29 cellular contexts compared by ENCODE assay signal in the genomic region with DNA sequence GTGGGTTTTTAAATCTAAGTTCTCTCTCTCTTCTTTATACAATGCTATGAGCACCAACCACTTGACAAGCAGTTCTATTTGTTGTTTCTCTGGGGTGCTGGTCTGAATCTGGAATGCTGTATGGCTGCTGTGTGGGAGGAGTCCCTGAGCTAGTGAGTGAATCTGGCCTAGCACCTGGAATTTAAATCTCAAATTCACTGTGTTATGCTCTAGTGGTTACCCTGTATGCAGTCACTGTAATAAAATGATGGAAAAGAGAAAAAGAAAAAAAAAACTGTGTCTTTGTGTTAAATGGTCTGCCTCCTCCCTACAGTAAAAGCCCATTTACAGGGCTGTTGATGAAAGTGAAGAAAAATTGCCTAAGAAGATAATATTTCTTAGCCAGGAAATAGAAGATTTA.
"Had no signal": no experiment of that assay in that cellular context is flagged by ENCODE, and none has a peak within 500 bp of the region (broad histone marks: within the 10 kb centered on the region; RNA-seq: fewer than 3 reads in every experiment).

No MANE protein-coding gene starts in this region.

- H3K4me1 ChIP-seq: breast epithelium had no signal

- DNase-seq: activated B cell treated with CpG ODN at 0.5 μM for 24 hours; activated CD4-positive, alpha-beta T cell treated with anti-CD3 and anti-CD28 coated beads for 1 hour; activated CD4-positive, alpha-beta T cell treated with anti-CD3 and anti-CD28 coated beads, Interleukin-2, amount 10 ng/mL, durations not matched to agents 24 days and 14 days; activated CD4-positive, alpha-beta T cell treated with anti-CD3 and anti-CD28 coated beads, Interleukin-2, amount 50 U/mL, for 48 hours; activated CD8-positive, alpha-beta memory T cell treated with anti-CD3 and anti-CD28 coated beads, Interleukin-2, amount 10 ng/mL, durations not matched to agents 7 days and 5 days; activated gamma-delta T cell; activated naive CD4-positive, alpha-beta T cell treated with anti-CD3 and anti-CD28 coated beads for 36 hours; activated T-cell treated with anti-CD3 and anti-CD28 coated beads, Interleukin-2, amount 50 U/mL, for 4 hours; aorta; Kasumi-1; KBM-7; NCI-H1105 treated with DMSO at 0.1 percent for 48 hours; NCI-H1436 treated with DMSO at 0.1 percent for 48 hours; NCI-H187; NCI-H2081; NCI-H510A treated with DMSO at 0.1 percent for 48 hours; NCI-H69; NK-92 treated with Interleukin-12 subunit alpha and Interleukin-12 subunit beta, amount 100 ng/mL, for 24 hours; OCI-M1; RPMI8226; T-cell; T-helper 2 cell; T1000 had no signal

- H3K36me3 ChIP-seq: breast epithelium had no signal

- H3K27ac ChIP-seq: SK-N-MC had no signal

- H3K4me3 ChIP-seq: breast epithelium, SK-N-MC had no signal

- ATAC-seq: activated CD8-positive, alpha-beta memory T cell treated with anti-CD3 and anti-CD28 coated beads, Interleukin-2, amount 10 ng/mL, durations not matched to agents 7 days and 5 days; activated T-cell treated with anti-CD3 and anti-CD28 coated beads, Interleukin-2, amount 50 U/mL, for 4 hours; activated T-helper 17 cell treated with anti-CD3 and anti-CD28 coated beads, Interleukin-2, amount 50 U/mL, for 72 hours; Panc1; Right ventricle myocardium inferior; T-cell had no signal

- H3K27me3 ChIP-seq: breast epithelium had no signal

- FAIRE-seq: TTC549 had no signal
